In genomic region chr3:10474439-10474723, GRCh38 we compare ENCODE assay signal across 1 cellular context.
TF ChIP-seq lines count a peak whose summit lies in the region.

No MANE protein-coding gene starts in this region.

TF ChIP-seq in GM12878, 131 proteins besides CTCF, POLR2A, EP300 and RAD21:
- TF ChIP-seq ZBTB40 (IDR thresholded peaks at IDR 0.05; ENCODE audit: borderline replicate concordance): no peak
- no peak for TF ChIP-seq ZNF217 (IDR thresholded peaks at IDR 0.05)
- no peak for TF ChIP-seq TBL1XR1 (IDR thresholded peaks at IDR 0.05; ENCODE audit: low read depth, low read length)
- no peak for TF ChIP-seq NR2C1 (IDR thresholded peaks at IDR 0.05)
- TF ChIP-seq ATF3 (IDR thresholded peaks at IDR 0.05; ENCODE audit: borderline replicate concordance, extremely low read depth, low read depth, low read length): no peak
- TF ChIP-seq ZNF622 (IDR thresholded peaks at IDR 0.05): no peak
